In the genomic region with DNA sequence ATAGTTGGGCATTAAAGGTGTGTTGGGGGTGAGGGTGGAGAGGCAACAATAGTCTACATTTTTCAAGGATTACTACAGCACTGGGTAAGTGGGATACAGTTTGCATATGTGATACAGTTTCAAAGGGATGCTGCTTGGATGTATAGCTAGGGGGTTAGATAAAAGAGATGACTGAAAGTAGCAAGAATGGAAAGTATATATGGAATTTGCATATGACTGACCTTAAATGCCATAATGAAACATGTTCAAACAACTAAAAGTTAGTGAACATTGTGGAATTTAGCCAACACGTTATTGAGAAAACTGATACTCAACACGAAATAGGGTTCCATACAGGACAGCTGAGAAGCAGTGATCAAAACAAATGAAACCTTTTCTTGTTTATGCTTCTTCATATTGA, we compare ENCODE assay signal across 35 cellular contexts.
"Had no signal": no experiment of that assay in that cellular context is flagged by ENCODE, and none has a peak within 500 bp of the region (broad histone marks: within the 10 kb centered on the region; RNA-seq: fewer than 3 reads in every experiment).

No MANE protein-coding gene starts in this region.

- H3K36me3 ChIP-seq: adrenal gland, brain microvascular endothelial cell, breast epithelium, cardiac muscle cell had no signal

- H3K9me3 ChIP-seq: adrenal gland, body of pancreas had no signal

- FAIRE-seq: astrocyte had no signal

- H3K27ac ChIP-seq: adrenal gland, body of pancreas, brain microvascular endothelial cell, breast epithelium, cardiac muscle cell, VCaP had no signal

- H3K4me3 ChIP-seq: adrenal gland, body of pancreas, breast epithelium, cardiac muscle cell had no signal

- H3K27me3 ChIP-seq: adrenal gland, body of pancreas, brain microvascular endothelial cell, breast epithelium, cardiac muscle cell had no signal

- ATAC-seq: activated CD8-positive, alpha-beta T cell treated with anti-CD3 and anti-CD28 coated beads for 36 hours; activated naive CD4-positive, alpha-beta T cell treated with anti-CD3 and anti-CD28 coated beads, Interleukin-2, amount 50 U/mL, for 72 hours; activated T-cell treated with anti-CD3 and anti-CD28 coated beads, Interleukin-2, amount 50 U/mL, for 4 hours; activated T-cell treated with anti-CD3 and anti-CD28 coated beads, Interleukin-2, amount 50 U/mL, for 72 hours; activated T-helper 17 cell treated with anti-CD3 and anti-CD28 coated beads, Interleukin-2, amount 50 U/mL, for 72 hours; body of pancreas had no signal

- DNase-seq: activated B cell treated with CpG ODN at 0.5 μM for 24 hours; activated CD4-positive, alpha-beta memory T cell treated with anti-CD3 and anti-CD28 coated beads for 36 hours; activated CD4-positive, alpha-beta T cell treated with anti-CD3 and anti-CD28 coated beads for 4 hours; activated CD4-positive, alpha-beta T cell treated with anti-CD3 and anti-CD28 coated beads, Interleukin-2, amount 10 ng/mL, durations not matched to agents 24 days and 14 days; activated CD4-positive, alpha-beta T cell treated with anti-CD3 and anti-CD28 coated beads, Interleukin-2, amount 50 U/mL, for 1 hour; activated CD4-positive, alpha-beta T cell treated with anti-CD3 and anti-CD28 coated beads, Interleukin-2, amount 50 U/mL, for 4 hours; activated CD4-positive, CD25-positive, alpha-beta regulatory T cell treated with anti-CD3 and anti-CD28 coated beads, Interleukin-2, amount 50 U/mL, for 72 hours; activated CD8-positive, alpha-beta memory T cell treated with anti-CD3 and anti-CD28 coated beads, Interleukin-2, amount 50 U/mL, for 4 hours; activated CD8-positive, alpha-beta T cell treated with anti-CD3 and anti-CD28 coated beads for 36 hours; activated effector memory CD4-positive, alpha-beta T cell treated with anti-CD3 and anti-CD28 coated beads, Interleukin-2, amount 50 U/mL, for 16 hours; activated gamma-delta T cell treated with Interleukin-2 at 50 U/mL for 16 hours; activated naive CD4-positive, alpha-beta T cell; activated naive CD4-positive, alpha-beta T cell treated with anti-CD3 and anti-CD28 coated beads for 36 hours; activated naive CD4-positive, alpha-beta T cell treated with anti-CD3 and anti-CD28 coated beads, Interleukin-2, amount 50 U/mL, for 16 hours; activated naive CD8-positive, alpha-beta T cell treated with anti-CD3 and anti-CD28 coated beads for 36 hours; activated T-cell treated with anti-CD3 and anti-CD28 coated beads for 4 hours; activated T-cell treated with anti-CD3 and anti-CD28 coated beads, Interleukin-2, amount 50 U/mL, for 1 hour; activated T-cell treated with anti-CD3 and anti-CD28 coated beads, Interleukin-2, amount 50 U/mL, for 4 hours; activated T-cell treated with anti-CD3 and anti-CD28 coated beads, Interleukin-2, amount 50 U/mL, for 72 hours; adrenal gland; amniotic stem cell; aorta; body of pancreas; brain microvascular endothelial cell; caudate nucleus; cerebellar nuclear complex; T-helper 1 cell; T-helper 2 cell; T-helper 9 cell had no signal

- H3K4me1 ChIP-seq: adrenal gland, breast epithelium had no signal
